Comparison of ENCODE assay signal across 19 cellular contexts in the genomic region with DNA sequence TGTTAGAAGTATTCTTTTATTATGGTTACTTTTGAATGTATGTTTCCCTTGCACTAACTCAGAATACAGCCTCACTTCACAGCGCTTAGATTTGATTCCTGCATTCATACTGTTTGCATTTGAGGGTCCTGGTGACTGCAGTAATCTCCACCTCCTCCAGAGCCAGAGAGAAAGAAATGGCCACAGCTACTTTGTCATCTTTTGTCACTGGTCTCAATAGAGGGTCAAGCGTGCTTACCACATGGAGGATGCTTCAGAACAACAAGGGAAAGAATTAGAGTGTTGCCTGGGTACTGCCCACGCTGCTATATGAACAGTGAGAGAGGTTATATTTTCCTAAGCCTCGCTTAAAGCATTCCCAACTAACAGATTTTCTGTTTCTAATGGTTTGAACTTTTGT.
DNase-seq lines count a peak whose midpoint lies in the region; ATAC-seq, FAIRE-seq and TF ChIP-seq lines count a peak whose summit lies in the region.
"Had no signal": no experiment of that assay in that cellular context is flagged by ENCODE, and none has a peak within 500 bp of the region (broad histone marks: within the 10 kb centered on the region; RNA-seq: fewer than 3 reads in every experiment).

No MANE protein-coding gene starts in this region.

- CTCF ChIA-PET in MCF 10A (lab: Yijun Ruan, JAX) (no interaction called here), mammary epithelial cell (lab: Charles Lee; ENCODE audit: low non-redundant PET) (no interaction called here), H1 (lab: Charles Lee; ENCODE audit: partially characterized antibody) (interaction anchor here (0.7 kb wide), 1 partner anchor 57 kb away, joined by 3 read pairs; no protein-coding TSS in a partner anchor), T-cell (lab: Charles Lee) (no interaction called here), SK-N-SH (lab: Yijun Ruan, JAX) (no interaction called here)

- H2BK20ac ChIP-seq in H1 (ENCODE audit: low read length), result no peak overlapping the region

- H3K4me3 Mint-ChIP-seq in MCF 10A (ENCODE audit: unreplicated experiment) (no peak overlapping the region), T-cell (no peak overlapping the region)
- H3K4me3 Mint-ChIP-seq: CD8-positive, alpha-beta memory T cell; HFFc6 had no signal

- H3K4ac ChIP-seq in H1 (replicated peaks; ENCODE audit: insufficient read length, low read depth, low read length) (no peak overlapping the region), neuronal stem cell (ENCODE audit: low read length) (no peak overlapping the region)

- no peak for DNase-seq in MCF 10A (ENCODE audit: unreplicated experiment)
- DNase-seq in mammary epithelial cell, result no peak
- DNase-seq in H1 (ENCODE audit: low read depth in 1 of 2, low spot score in 2 of 2), result no peak
- DNase-seq in neuronal stem cell (ENCODE audit: low spot score), result peak; percentile 61
- DNase-seq in T-cell, result no peak
- no peak for DNase-seq in SK-N-SH
- no peak for DNase-seq in NCI-H446 treated with DMSO at 0.1 percent for 48 hours (lab: John Stamatoyannopoulos, UW)
- no peak for DNase-seq in cerebellar cortex (ENCODE audit: low spot score)
- DNase-seq: AML-193; CD8-positive, alpha-beta memory T cell; DMS53; GF-D8; GM23248; HCEC 1CT; HFFc6 had no signal

- H2AFZ ChIP-seq in mammary epithelial cell (ENCODE audit: low read depth, low read length) (no peak overlapping the region), H1 (ENCODE audit: low read length) (0 out of 2 replicates have a peak overlapping the region, but pooled peaks have one; percentile 17), neuronal stem cell (ENCODE audit: low read length) (no peak overlapping the region), SK-N-SH (ENCODE audit: low read depth) (no peak overlapping the region)
- H2AFZ ChIP-seq: GM23248 had no signal

- H3K36me3 Mint-ChIP-seq in MCF 10A (ENCODE audit: insufficient read depth, unreplicated experiment) (peaks cover 9% of the 10 kb centered on the region), T-cell (no peaks in the 10 kb centered on the region)
- H3K36me3 Mint-ChIP-seq: CD8-positive, alpha-beta memory T cell had no signal

- no peak for TF ChIP-seq POLR2A in H1 (IDR thresholded peaks at IDR 0.05; ENCODE audit: control extremely low read depth in 1 of 2, low read depth in 2 of 2, low read length in 2 of 2)

- H3K4me2 ChIP-seq in mammary epithelial cell (ENCODE audit: insufficient read depth, low read depth, low read length) (no peak overlapping the region), H1 (ENCODE audit: insufficient read depth in 1 of 2, low read depth in 2 of 2, low read length in 2 of 2) (no peak overlapping the region), neuronal stem cell (ENCODE audit: insufficient read depth, low read length, poor library complexity, severe bottlenecking) (no peak overlapping the region), SK-N-SH (no peak overlapping the region)
- H3K4me2 ChIP-seq: BLaER1 had no signal

- TF ChIP-seq RAD21 in H1 (IDR thresholded peaks at IDR 0.05 in 1 of 2, conservative IDR thresholded peaks at IDR 0.05 in 1 of 2; ENCODE audit: low read depth in 2 of 2, low read length in 2 of 2) (no peak), SK-N-SH (IDR thresholded peaks at IDR 0.05; ENCODE audit: low read length) (no peak)

- no peak for TF ChIP-seq EP300 in H1 (IDR thresholded peaks at IDR 0.05; ENCODE audit: borderline replicate concordance in 1 of 2, low read depth in 2 of 2, low read length in 2 of 2)
- TF ChIP-seq EP300 in SK-N-SH (IDR thresholded peaks at IDR 0.05; ENCODE audit: borderline replicate concordance in 1 of 2, low read depth in 1 of 2, low read length in 1 of 2), result no peak

- intact Hi-C loops in MCF 10A (cut with micrococcal nuclease) (no loop called here), mammary epithelial cell (cut with micrococcal nuclease) (no loop called here)

- H3K27me3 ChIP-seq in mammary epithelial cell (ENCODE audit: insufficient read depth, low read length) (no peaks in the 10 kb centered on the region), H1 (replicated peaks in 1 of 4; ENCODE audit: control insufficient read depth in 3 of 4, extremely low read depth in 1 of 4, insufficient read depth in 3 of 4, low read length in 3 of 4) (no peaks in the 10 kb centered on the region), neuronal stem cell (ENCODE audit: control insufficient read depth in 3 of 3, insufficient read depth in 3 of 3, low read depth in 1 of 3, low read length in 3 of 3) (peaks cover 0 to 46% (median 2%) of the 10 kb centered on the region in 3 experiments), SK-N-SH (ENCODE audit: insufficient read depth) (no peaks in the 10 kb centered on the region; the same call in 1 of the 2 replicates)
- H3K27me3 ChIP-seq: BLaER1 had no signal

- BruUV-seq in MCF 10A (replicated peaks; lab: Mats Ljungman, UMichigan) (no TSS peak), mammary epithelial cell (replicated peaks; lab: Mats Ljungman, UMichigan) (no TSS peak)

- no peaks in the 10 kb centered on the region for H3K9me2 ChIP-seq in SK-N-SH

- H3K4me1 Mint-ChIP-seq in MCF 10A (ENCODE audit: insufficient read depth, unreplicated experiment), result peaks cover 22% of the 10 kb centered on the region
- no peaks in the 10 kb centered on the region for H3K4me1 Mint-ChIP-seq in T-cell
- H3K4me1 Mint-ChIP-seq: CD8-positive, alpha-beta memory T cell had no signal

- no peak overlapping the region for H4K91ac ChIP-seq in H1 (replicated peaks; ENCODE audit: insufficient read length, low read length)
- no peak overlapping the region for H4K91ac ChIP-seq in neuronal stem cell (ENCODE audit: low read depth, low read length, poor library complexity)

- H3F3A ChIP-seq in SK-N-SH (replicated peaks; ENCODE audit: insufficient read depth), result no peaks in the 10 kb centered on the region

- in situ Hi-C loops in mammary epithelial cell (cut with MboI; ENCODE audit: low sequenced_read_pairs in 2 of 2), result no loop called here

- H2BK120ac ChIP-seq in H1 (replicated peaks; ENCODE audit: low read depth, low read length), result no peak overlapping the region
- no peak overlapping the region for H2BK120ac ChIP-seq in neuronal stem cell (ENCODE audit: low read depth, low read length)

- peaks cover 63% of the 10 kb centered on the region for H3K79me2 ChIP-seq in mammary epithelial cell (ENCODE audit: insufficient read depth, low read length)
- H3K79me2 ChIP-seq in H1 (ENCODE audit: control insufficient read depth in 1 of 2, insufficient read depth in 2 of 2, low read length in 2 of 2), result no peaks in the 10 kb centered on the region
- no peaks in the 10 kb centered on the region for H3K79me2 ChIP-seq in SK-N-SH (ENCODE audit: insufficient read depth)

- no peak for ATAC-seq in T-cell (replicated peaks in 1 of 4)

- TF ChIP-seq CTCF in MCF 10A (IDR thresholded peaks at IDR 0.05; ENCODE audit: unreplicated experiment), result no peak
- no peak for TF ChIP-seq CTCF in mammary epithelial cell (conservative IDR thresholded peaks at IDR 0.05 in 1 of 2, IDR thresholded peaks at IDR 0.05 in 1 of 2; ENCODE audit: extremely low read depth in 1 of 2, insufficient read depth in 1 of 2, low read depth in 1 of 2, low read length in 2 of 2)
- TF ChIP-seq CTCF in H1 (IDR thresholded peaks at IDR 0.05; ENCODE audit: control extremely low read depth in 1 of 3, insufficient read depth in 1 of 3, low read depth in 1 of 3, low read length in 3 of 3), result no peak
- no peak for TF ChIP-seq CTCF in SK-N-SH (IDR thresholded peaks at IDR 0.05)

- POLR2A ChIA-PET in MCF 10A (lab: Yijun Ruan, JAX) (interaction anchor here (0.7 to 1.5 kb wide), 3 partner anchors 13 to 22 kb away, joined by 3 to 4 read pairs (median 4); no protein-coding TSS in a partner anchor), H1 (lab: Charles Lee; ENCODE audit: partially characterized antibody) (no interaction called here), T-cell (lab: Charles Lee) (no interaction called here), SK-N-SH (lab: Yijun Ruan, JAX) (no interaction called here)

- H2BK15ac ChIP-seq in H1 (ENCODE audit: low read length) (no peak overlapping the region), neuronal stem cell (ENCODE audit: low read length) (no peak overlapping the region)

- H3K18ac ChIP-seq in H1 (ENCODE audit: extremely low read depth, low read length), result no peak overlapping the region
- H3K18ac ChIP-seq in neuronal stem cell (ENCODE audit: low read length), result no peak overlapping the region

- H2BK12ac ChIP-seq in H1 (ENCODE audit: low read depth, low read length), result no peak overlapping the region
- no peak overlapping the region for H2BK12ac ChIP-seq in neuronal stem cell (ENCODE audit: low read length)

- H3K4me3 ChIP-seq in mammary epithelial cell (replicated peaks in 1 of 3; ENCODE audit: insufficient read depth in 1 of 3, low read depth in 2 of 3, low read length in 3 of 3) (no peak overlapping the region), H1 (ENCODE audit: extremely low read depth in 1 of 4, insufficient read depth in 2 of 4, low read depth in 3 of 4, low read length in 4 of 4) (no peak overlapping the region), neuronal stem cell (ENCODE audit: low read length in 2 of 2) (no peak overlapping the region), SK-N-SH (ENCODE audit: low read depth in 2 of 2, low read length in 1 of 2) (no peak overlapping the region)
- H3K4me3 ChIP-seq: BLaER1, GM23248 had no signal

- H3K14ac ChIP-seq in H1 (ENCODE audit: insufficient read length) (no peak overlapping the region), neuronal stem cell (ENCODE audit: low read length) (no peak overlapping the region)

- no peak overlapping the region for H3K9ac ChIP-seq in mammary epithelial cell (ENCODE audit: insufficient read depth, low read length)
- no peak overlapping the region for H3K9ac ChIP-seq in H1 (replicated peaks in 1 of 4; ENCODE audit: extremely low read depth in 1 of 4, low read depth in 3 of 4, low read length in 3 of 4)
- no peak overlapping the region for H3K9ac ChIP-seq in neuronal stem cell (ENCODE audit: low read depth, low read length, poor library complexity)
- no peak overlapping the region for H3K9ac ChIP-seq in SK-N-SH
- H3K9ac ChIP-seq: BLaER1, GM23248 had no signal

- FAIRE-seq in H1 (lab: Jason Lieb, UNC), result no peak
- FAIRE-seq: GM18507 had no signal

- H3K4me1 ChIP-seq in mammary epithelial cell (ENCODE audit: insufficient read depth, low read length) (peaks cover 34% of the 10 kb centered on the region), H1 (replicated peaks in 1 of 4; ENCODE audit: control insufficient read depth in 3 of 4, insufficient read depth in 4 of 4, low read length in 3 of 4) (no peaks in the 10 kb centered on the region), neuronal stem cell (ENCODE audit: control insufficient read depth in 2 of 2, insufficient read depth in 1 of 2, low read depth in 1 of 2, low read length in 2 of 2) (peaks cover 0 to 2% of the 10 kb centered on the region in 2 donors), SK-N-SH (ENCODE audit: control insufficient read depth in 1 of 2, insufficient read depth in 2 of 2, low read depth in 1 of 2, low read length in 1 of 2) (no peaks in the 10 kb centered on the region)
- H3K4me1 ChIP-seq: BLaER1 had no signal

- no peak overlapping the region for H3K23ac ChIP-seq in H1 (ENCODE audit: insufficient read length)
- H3K23ac ChIP-seq in neuronal stem cell (ENCODE audit: low read depth, low read length, poor library complexity), result no peak overlapping the region

- no peak overlapping the region for H3K27ac ChIP-seq in mammary epithelial cell (ENCODE audit: insufficient read depth, low read depth, low read length)
- H3K27ac ChIP-seq in H1 (ENCODE audit: low read depth, low read length), result no peak overlapping the region
- H3K27ac ChIP-seq in neuronal stem cell (replicated peaks; ENCODE audit: low read length), result no peak overlapping the region
- H3K27ac ChIP-seq in SK-N-SH (ENCODE audit: low read depth in 2 of 2, low read length in 1 of 2), result no peak overlapping the region
- H3K27ac ChIP-seq: 22Rv1, BLaER1, GM23248, HL-60 had no signal

- H3K23me2 ChIP-seq in H1 (ENCODE audit: low read depth, low read length), result no peaks in the 10 kb centered on the region

- dilution Hi-C loops in mammary epithelial cell (cut with HindIII; ENCODE audit: low sequenced_read_pairs), result no loop called here

- no peak overlapping the region for H4K8ac ChIP-seq in H1 (ENCODE audit: extremely low read depth, insufficient read depth, low read length)
- H4K8ac ChIP-seq in neuronal stem cell (ENCODE audit: low read depth, low read length), result no peak overlapping the region

- H2AK5ac ChIP-seq in H1 (ENCODE audit: low read depth, low read length) (no peak overlapping the region), neuronal stem cell (ENCODE audit: low read depth, low read length) (no peak overlapping the region)

- H3K27me3 Mint-ChIP-seq in MCF 10A (ENCODE audit: insufficient read depth, unreplicated experiment) (no peaks in the 10 kb centered on the region), T-cell (peaks cover 0 to 20% of the 10 kb centered on the region in 2 donors)

- no peak overlapping the region for H3K56ac ChIP-seq in H1 (replicated peaks; ENCODE audit: insufficient read length, low read depth, low read length)

- H2BK5ac ChIP-seq in H1 (ENCODE audit: low read depth, low read length) (no peak overlapping the region), neuronal stem cell (ENCODE audit: low read length) (no peak overlapping the region)

- H4K20me1 ChIP-seq in mammary epithelial cell (ENCODE audit: insufficient read depth, low read length) (no peaks in the 10 kb centered on the region), H1 (replicated peaks in 1 of 2; ENCODE audit: control insufficient read depth in 1 of 2, insufficient read depth in 2 of 2, low read length in 2 of 2) (no peaks in the 10 kb centered on the region), SK-N-SH (ENCODE audit: insufficient read depth) (no peaks in the 10 kb centered on the region)
- H4K20me1 ChIP-seq: BLaER1 had no signal

- H3K9me3 ChIP-seq in mammary epithelial cell (replicated peaks; ENCODE audit: insufficient read depth, low read length) (no peaks in the 10 kb centered on the region), H1 (ENCODE audit: insufficient read depth in 2 of 2, low read depth in 1 of 2, low read length in 1 of 2) (no peaks in the 10 kb centered on the region), neuronal stem cell (replicated peaks in 1 of 2; ENCODE audit: control insufficient read depth in 2 of 2, insufficient read depth in 1 of 2, low read depth in 1 of 2, low read length in 2 of 2) (no peaks in the 10 kb centered on the region), SK-N-SH (no peaks in the 10 kb centered on the region)
- H3K9me3 ChIP-seq: BLaER1 had no signal

- 65% methylated on average over 4 of the region's 4 CpGs for WGBS in mammary epithelial cell (ENCODE audit: low coverage, missing lambda C conversion rate)
- 63% methylated on average over 4 of the region's 4 CpGs; no CpG with 5 or more reads in 1 of the 2 experiments for WGBS in H1 (ENCODE audit: extremely low coverage in 1 of 2, insufficient coverage in 1 of 2, insufficient read length in 1 of 2, insufficient replicate concordance in 2 of 2, low coverage in 1 of 2, low lambda C conversion rate in 2 of 2, missing lambda C conversion rate in 1 of 2), 2 experiments
- no CpG with 5 or more reads among the region's 4 CpGs for WGBS in neuronal stem cell (ENCODE audit: extremely low coverage in 2 of 2, insufficient read length in 2 of 2, insufficient replicate concordance in 1 of 2), 2 donors
- 4% methylated on average over 4 of the region's 4 CpGs for whole genome bisulfite sequencing in SK-N-SH (ENCODE audit: low lambda C conversion rate)

- H4K5ac ChIP-seq in H1 (ENCODE audit: insufficient read length, low read depth, low read length), result no peak overlapping the region

- peaks cover 21% of the 10 kb centered on the region for H3K36me3 ChIP-seq in mammary epithelial cell (ENCODE audit: insufficient read depth, low read length)
- H3K36me3 ChIP-seq in H1 (ENCODE audit: control insufficient read depth in 2 of 4, insufficient read depth in 4 of 4, low read length in 3 of 4), result no peaks in the 10 kb centered on the region
- no peaks in the 10 kb centered on the region for H3K36me3 ChIP-seq in neuronal stem cell (replicated peaks in 1 of 2; ENCODE audit: control insufficient read depth in 2 of 2, insufficient read depth in 2 of 2, low read length in 2 of 2)
- H3K36me3 ChIP-seq in SK-N-SH (replicated peaks in 1 of 2; ENCODE audit: control insufficient read depth in 1 of 2, insufficient read depth in 2 of 2, low read length in 1 of 2), result no peaks in the 10 kb centered on the region
- H3K36me3 ChIP-seq: BLaER1 had no signal

- H3K9me3 Mint-ChIP-seq in MCF 10A (ENCODE audit: unreplicated experiment), result no peaks in the 10 kb centered on the region
- no peaks in the 10 kb centered on the region for H3K9me3 Mint-ChIP-seq in T-cell
- H3K9me3 Mint-ChIP-seq: CD8-positive, alpha-beta memory T cell; HFFc6 had no signal

- H3K79me1 ChIP-seq in H1 (ENCODE audit: low read depth, low read length) (no peaks in the 10 kb centered on the region), neuronal stem cell (ENCODE audit: low read depth, low read length) (no peaks in the 10 kb centered on the region)

- H3K27ac Mint-ChIP-seq in MCF 10A (ENCODE audit: low read depth, unreplicated experiment), result peak overlapping the region; percentile 42
- no peak overlapping the region for H3K27ac Mint-ChIP-seq in T-cell
- H3K27ac Mint-ChIP-seq: CD8-positive, alpha-beta memory T cell; HFFc6 had no signal
